8 cellular contexts compared by ENCODE assay signal in the genomic region with DNA sequence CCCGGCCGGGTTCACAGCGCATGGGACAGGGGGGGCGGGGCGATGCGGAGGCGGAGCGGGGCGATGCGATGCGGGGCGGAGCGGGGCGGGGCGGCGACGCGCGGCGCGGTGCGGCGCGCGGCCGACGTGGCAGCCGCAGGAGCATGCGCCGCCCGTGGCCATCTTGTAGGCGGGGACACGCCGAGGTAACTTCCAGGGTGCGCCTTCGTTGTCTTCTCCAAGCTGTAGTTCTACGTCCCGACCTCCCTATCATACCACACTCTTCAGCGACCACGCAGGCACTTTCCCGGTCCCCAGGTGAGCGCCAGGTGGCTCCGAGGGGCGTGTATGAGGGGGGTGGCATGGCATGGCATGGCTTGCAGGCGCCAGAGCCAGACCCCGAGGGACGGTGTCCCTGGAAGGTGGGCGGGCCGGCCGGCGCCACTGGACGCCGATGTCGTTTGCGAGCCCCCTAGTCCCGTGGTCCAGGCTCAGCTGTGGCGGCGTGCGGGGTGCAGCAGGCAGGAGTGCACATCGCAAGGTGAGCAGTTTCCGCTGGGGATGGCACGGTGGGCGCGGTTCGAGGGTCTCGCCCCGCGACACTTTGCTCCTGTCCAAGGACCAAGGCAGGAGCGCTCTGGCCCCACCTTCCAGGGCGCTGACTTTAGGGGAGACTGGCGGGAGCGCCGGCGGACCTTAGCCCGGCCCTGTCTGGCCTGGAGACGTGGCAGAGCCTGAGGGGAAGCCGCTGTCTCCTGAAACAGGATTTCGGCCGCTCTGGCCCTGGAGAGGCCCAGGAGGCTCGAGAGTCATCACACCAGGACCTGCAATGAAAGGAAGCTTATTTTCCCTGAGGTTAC. TPM values are rescaled to one million over a fixed set of nuclear protein-coding genes. Genes with fewer than 3 reads are reported as not detected.
A peak's percentile ranks its signal among the peaks of the same experiment; 100 is the strongest.
DNase-seq lines count a peak whose midpoint lies in the region; ATAC-seq and TF ChIP-seq lines count a peak whose summit lies in the region.

Gene PRRC1, plus strand, starts transcription at position 161 of the 839 bp plus-strand sequence. CDS start 5,840 bp downstream, outside the sequence.

- peak within 1 kb of the TSS; percentile 87 for H3K4me2 ChIP-seq in GM23248 (ENCODE audit: unreplicated experiment)
- H3K4me2 ChIP-seq in Karpas-422 (ENCODE audit: low read depth, low read length, poor library complexity, severe bottlenecking) = peak within 1 kb of the TSS; percentile 85

- H3K9ac ChIP-seq in GM23248 (peak within 1 kb of the TSS; percentile 99), Karpas-422 (ENCODE audit: low read length) (peak within 1 kb of the TSS; percentile 96), subcutaneous abdominal adipose tissue (ENCODE audit: low read length in 5 of 5) (peak within 1 kb of the TSS in 4 of 5 donors; percentile 85 to 96 (median 90))

- H3K27me3 ChIP-seq in GM23248 (replicated peaks; ENCODE audit: insufficient read depth) (no peaks in the 10 kb centered on the region), Karpas-422 (ENCODE audit: low read length) (no peaks in the 10 kb centered on the region), foreskin keratinocyte (no peaks in the 10 kb centered on the region), neuron (ENCODE audit: insufficient read depth, low read length) (no peaks in the 10 kb centered on the region), subcutaneous abdominal adipose tissue (ENCODE audit: control insufficient read depth in 5 of 5, insufficient read depth in 4 of 5, low read length in 5 of 5) (no peaks in the 10 kb centered on the region)

- H3K9me3 ChIP-seq in GM23248 (ENCODE audit: low read depth) (no peaks in the 10 kb centered on the region), Karpas-422 (ENCODE audit: low read length) (peaks cover 9% of the 10 kb centered on the region), neuron (ENCODE audit: low read length) (peaks cover 12% of the 10 kb centered on the region), subcutaneous abdominal adipose tissue (ENCODE audit: control insufficient read depth in 5 of 5, low read length in 5 of 5) (peaks cover 0 to 7% (median 4%) of the 10 kb centered on the region in 5 donors)

- no peak for TF ChIP-seq CTCF in foreskin keratinocyte (conservative IDR thresholded peaks at IDR 0.05)

- peaks cover 19% of the 10 kb centered on the region for H3K4me1 ChIP-seq in GM23248 (ENCODE audit: insufficient read depth)
- H3K4me1 ChIP-seq in Karpas-422 (ENCODE audit: low read length) = peaks cover 22% of the 10 kb centered on the region
- H3K4me1 ChIP-seq in foreskin keratinocyte = peaks cover 10% of the 10 kb centered on the region
- H3K4me1 ChIP-seq in neuron (ENCODE audit: insufficient read depth, low read length) = peaks cover 18% of the 10 kb centered on the region
- H3K4me1 ChIP-seq in subcutaneous abdominal adipose tissue (ENCODE audit: control insufficient read depth in 5 of 5, insufficient read depth in 5 of 5, low read length in 5 of 5) = peaks cover 2 to 22% (median 20%) of the 10 kb centered on the region in 5 donors

- H2AFZ ChIP-seq in GM23248 (peak within 1 kb of the TSS; percentile 99), Karpas-422 (ENCODE audit: low read length) (peak within 1 kb of the TSS; percentile 100), neuron (ENCODE audit: low read depth, low read length) (peak within 1 kb of the TSS; percentile 70)

- peaks cover 52% of the 10 kb centered on the region for H3K79me2 ChIP-seq in GM23248 (ENCODE audit: insufficient read depth)
- H3K79me2 ChIP-seq in Karpas-422 (ENCODE audit: low read length) = peaks cover 50% of the 10 kb centered on the region

- DNase-seq in ELF-1 (ENCODE audit: low read depth, low spot score) = peak; percentile 90
- DNase-seq in GM23248 = peak; percentile 96
- peak; percentile 92 for DNase-seq in Karpas-422
- DNase-seq in SIG-M5 (lab: John Stamatoyannopoulos, UW) = peak; percentile 31
- peak; percentile 58 for DNase-seq in activated gamma-delta T cell (lab: John Stamatoyannopoulos, UW)
- DNase-seq in foreskin keratinocyte = peak; percentile 46 to 67

- H3K9me2 ChIP-seq in GM23248 (ENCODE audit: insufficient read depth) (no peaks in the 10 kb centered on the region), Karpas-422 (replicated peaks; ENCODE audit: insufficient read depth, low read length) (no peaks in the 10 kb centered on the region)

- no peaks in the 10 kb centered on the region for H3F3A ChIP-seq in GM23248 (ENCODE audit: insufficient read depth)

- WGBS in GM23248 (ENCODE audit: low coverage in 1 of 2, low lambda C conversion rate in 2 of 2, missing lambda C conversion rate in 2 of 2), 2 experiments = 1% methylated on average over 59 to 69 of the region's 80 CpGs

- ATAC-seq in foreskin keratinocyte = peak; percentile 96

- in situ Hi-C loops in GM23248 (cut with MboI) = no loop called here

- H4K20me1 ChIP-seq in GM23248 (ENCODE audit: insufficient read depth) = peaks cover 3% of the 10 kb centered on the region; the same call in 1 of the 2 replicates
- H4K20me1 ChIP-seq in Karpas-422 (ENCODE audit: insufficient read depth, low read depth, low read length) = no peaks in the 10 kb centered on the region; the same call in 1 of the 2 replicates

- H3K27ac ChIP-seq in GM23248 = peak within 1 kb of the TSS; percentile 96
- peak within 1 kb of the TSS; percentile 63 for H3K27ac ChIP-seq in Karpas-422 (ENCODE audit: low read length)
- H3K27ac ChIP-seq in foreskin keratinocyte = peak within 1 kb of the TSS; percentile 88
- H3K27ac ChIP-seq in subcutaneous abdominal adipose tissue (ENCODE audit: low read depth, low read length) = peak within 1 kb of the TSS; percentile 69

- H3K4me3 ChIP-seq in GM23248 (peak within 1 kb of the TSS; percentile 90), Karpas-422 (ENCODE audit: low read length) (peak within 1 kb of the TSS; percentile 97), neuron (ENCODE audit: low read length) (peak within 1 kb of the TSS; percentile 77), subcutaneous abdominal adipose tissue (ENCODE audit: low read depth in 1 of 5, low read length in 5 of 5) (peak within 1 kb of the TSS; percentile 91 to 100 (median 98))

- peaks cover 28% of the 10 kb centered on the region for H3K36me3 ChIP-seq in GM23248 (ENCODE audit: low read depth)
- H3K36me3 ChIP-seq in Karpas-422 (ENCODE audit: insufficient read depth, low read length) = peaks cover 34% of the 10 kb centered on the region
- peaks cover 25% of the 10 kb centered on the region for H3K36me3 ChIP-seq in neuron (ENCODE audit: insufficient read depth, low read length)
- peaks cover 0 to 3% (median 0%) of the 10 kb centered on the region in 5 donors for H3K36me3 ChIP-seq in subcutaneous abdominal adipose tissue (ENCODE audit: control insufficient read depth in 5 of 5, insufficient read depth in 5 of 5, low read length in 5 of 5)

RNA-seq across cellular contexts. Expression of gene PRRC1, which starts in this region (rescaled TPM):
- 51.3 and 61.2 TPM in 2 replicates for total RNA-seq in GM23248 (2014; rRNA removed; shearing (Covaris generic))
- polyA plus RNA-seq in GM23248 (2016; fragmentation: Nextera tagmentation; extraction: Ambion mirVana) = 64.3 and 66.1 TPM in 2 replicates
- 54.4 and 68.6 TPM in 2 replicates for total RNA-seq in Karpas-422 (2014; rRNA removed; shearing (Covaris generic); ENCODE audit: low replicate concordance)
- 45.2 and 55.1 TPM in 2 replicates for total RNA-seq in foreskin keratinocyte
- polyA plus RNA-seq in foreskin keratinocyte = 21.4 and 22.1 TPM in 2 replicates

Comparison
In these comparisons a context has a peak if more than half of its experiments do, and no peak if none do; other contexts are left out.
1. Peak in every context shown above with its lines: DNase-seq, ATAC-seq, H3K4me3 ChIP-seq and H3K27ac ChIP-seq.
2. DNase-seq: peak in every context shown above with its lines; median percentile 96 in GM23248; 92 in Karpas-422; 90 in ELF-1; 58 in activated gamma-delta T cell; 56 in foreskin keratinocyte; 31 in SIG-M5.